Comparison of ENCODE assay signal across 17 cellular contexts in genomic region chr14:91329615-91330014, GRCh38.
A peak's percentile ranks its signal among the peaks of the same experiment; 100 is the strongest.
DNase-seq lines count a peak whose midpoint lies in the region; ATAC-seq and TF ChIP-seq lines count a peak whose summit lies in the region.
"Had no signal": no experiment of that assay in that cellular context is flagged by ENCODE, and none has a peak within 500 bp of the region (broad histone marks: within the 10 kb centered on the region; RNA-seq: fewer than 3 reads in every experiment).

No MANE protein-coding gene starts in this region.

- TF ChIP-seq CTCF in WTC11 (IDR thresholded peaks at IDR 0.05) (no peak), upper lobe of left lung (IDR thresholded peaks at IDR 0.05) (no peak)

- 17 to 49% methylated on average over 1 to 2 of the region's 2 CpGs for WGBS in upper lobe of left lung, 2 donors

- no peak overlapping the region for H3K4me3 ChIP-seq in upper lobe of left lung
- H3K4me3 ChIP-seq: pancreas, skin epidermis, stomach had no signal

- H3K4me1 ChIP-seq in upper lobe of left lung = peaks cover 55 to 69% (median 64%) of the 10 kb centered on the region in 4 donors

- H3K27ac Mint-ChIP-seq in activated naive CD4-positive, alpha-beta T cell treated with anti-CD3 and anti-CD28 coated beads for 36 hours = peak overlapping the region; percentile 77
- H3K27ac Mint-ChIP-seq in WTC11 = peak overlapping the region; percentile 64
- peak overlapping the region; percentile 92 to 100 (median 96) for H3K27ac Mint-ChIP-seq in immature natural killer cell

- intact Hi-C loops in activated naive CD4-positive, alpha-beta T cell treated with anti-CD3 and anti-CD28 coated beads for 36 hours (cut with micrococcal nuclease) = no loop called here

- H3K27me3 Mint-ChIP-seq in activated naive CD4-positive, alpha-beta T cell treated with anti-CD3 and anti-CD28 coated beads for 36 hours (ENCODE audit: low read depth) = no peaks in the 10 kb centered on the region
- H3K27me3 Mint-ChIP-seq in WTC11 (ENCODE audit: low read depth) = no peaks in the 10 kb centered on the region
- peaks cover 2 to 44% (median 35%) of the 10 kb centered on the region in 3 donors for H3K27me3 Mint-ChIP-seq in immature natural killer cell (ENCODE audit: low read depth in 3 of 3)

- H3K4me1 Mint-ChIP-seq in activated naive CD4-positive, alpha-beta T cell treated with anti-CD3 and anti-CD28 coated beads for 36 hours (ENCODE audit: low read depth) = peaks cover 92% of the 10 kb centered on the region
- no peaks in the 10 kb centered on the region; the same call in 1 of the 2 replicates for H3K4me1 Mint-ChIP-seq in WTC11
- peaks cover 90 to 93% of the 10 kb centered on the region in 2 donors for H3K4me1 Mint-ChIP-seq in immature natural killer cell

- no peak for TF ChIP-seq EP300 in upper lobe of left lung (IDR thresholded peaks at IDR 0.05)

- no peak for ATAC-seq in WTC11
- no peak for ATAC-seq in upper lobe of left lung (ENCODE audit: low FRiP score in 2 of 2)
- ATAC-seq in GM21381 (IDR thresholded peaks at IDR 0.05; ENCODE audit: unreplicated experiment) = no peak
- no peak for ATAC-seq in GM19395 (IDR thresholded peaks at IDR 0.05; ENCODE audit: unreplicated experiment)
- ATAC-seq: pancreas had no signal

- no peaks in the 10 kb centered on the region for H3K9me3 Mint-ChIP-seq in activated naive CD4-positive, alpha-beta T cell treated with anti-CD3 and anti-CD28 coated beads for 36 hours
- H3K9me3 Mint-ChIP-seq in WTC11 (no peaks in the 10 kb centered on the region), immature natural killer cell (no peaks in the 10 kb centered on the region)

- H3K36me3 ChIP-seq in upper lobe of left lung = peaks cover 0 to 4% (median under 1%) of the 10 kb centered on the region in 4 donors

- CTCF ChIA-PET in activated naive CD4-positive, alpha-beta T cell treated with anti-CD3 and anti-CD28 coated beads for 36 hours (lab: Charles Lee) = interaction anchor here (1.3 kb wide), 1 partner anchor 38 kb away, joined by 4 read pairs; no protein-coding TSS in a partner anchor
- CTCF ChIA-PET in WTC11 (lab: Charles Lee) = interaction anchor here (3.4 kb wide), 1 partner anchor 25 kb away, joined by 12 read pairs; no protein-coding TSS in a partner anchor

- H3K27ac ChIP-seq in upper lobe of left lung = peak overlapping the region; percentile 0 to 67 (median 46)
- H3K27ac ChIP-seq: pancreas, skin epidermis, stomach had no signal

- H3K4me3 Mint-ChIP-seq in activated naive CD4-positive, alpha-beta T cell treated with anti-CD3 and anti-CD28 coated beads for 36 hours = no peak overlapping the region
- H3K4me3 Mint-ChIP-seq in WTC11 = no peak overlapping the region
- H3K4me3 Mint-ChIP-seq in immature natural killer cell = peak overlapping the region in 2 of 5 donors; percentile 52 to 72

- H3K36me3 Mint-ChIP-seq in activated naive CD4-positive, alpha-beta T cell treated with anti-CD3 and anti-CD28 coated beads for 36 hours (ENCODE audit: low read depth) = peaks cover 21% of the 10 kb centered on the region
- H3K36me3 Mint-ChIP-seq in WTC11 (peaks cover 17% of the 10 kb centered on the region), immature natural killer cell (peaks cover 0 to 41% (median 7%) of the 10 kb centered on the region in 3 donors)

- no peaks in the 10 kb centered on the region for H3K27me3 ChIP-seq in upper lobe of left lung
- H3K27me3 ChIP-seq: pancreas, stomach had no signal

- no peak for DNase-seq in activated naive CD4-positive, alpha-beta T cell treated with anti-CD3 and anti-CD28 coated beads for 36 hours
- no peak for DNase-seq in activated naive CD4-positive, alpha-beta T cell (lab: John Stamatoyannopoulos, UW)
- DNase-seq in WTC11 (ENCODE audit: low spot score) (no peak), immature natural killer cell (no peak), upper lobe of left lung (no peak), NCI-H446 (lab: John Stamatoyannopoulos, UW) (no peak)
- DNase-seq: activated gamma-delta T cell treated with Interleukin-2 at 50 U/mL for 16 hours, GOT3, Karpas-422, mesendoderm, NCI-H526, pancreas, stomach, SW 1271 had no signal

- POLR2A ChIA-PET in WTC11 (lab: Charles Lee) = no interaction called here

- H3K9me3 ChIP-seq in upper lobe of left lung = no peaks in the 10 kb centered on the region
- H3K9me3 ChIP-seq: pancreas, stomach had no signal

- TF ChIP-seq POLR2A in upper lobe of left lung (IDR thresholded peaks at IDR 0.05) = no peak

TF ChIP-seq in WTC11, 78 proteins besides CTCF, POLR2A, EP300 and RAD21:
- TF ChIP-seq, protein P1, sequence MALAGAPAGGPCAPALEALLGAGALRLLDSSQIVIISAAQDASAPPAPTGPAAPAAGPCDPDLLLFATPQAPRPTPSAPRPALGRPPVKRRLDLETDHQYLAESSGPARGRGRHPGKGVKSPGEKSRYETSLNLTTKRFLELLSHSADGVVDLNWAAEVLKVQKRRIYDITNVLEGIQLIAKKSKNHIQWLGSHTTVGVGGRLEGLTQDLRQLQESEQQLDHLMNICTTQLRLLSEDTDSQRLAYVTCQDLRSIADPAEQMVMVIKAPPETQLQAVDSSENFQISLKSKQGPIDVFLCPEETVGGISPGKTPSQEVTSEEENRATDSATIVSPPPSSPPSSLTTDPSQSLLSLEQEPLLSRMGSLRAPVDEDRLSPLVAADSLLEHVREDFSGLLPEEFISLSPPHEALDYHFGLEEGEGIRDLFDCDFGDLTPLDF (CRISPR knock-in tag; IDR thresholded peaks at IDR 0.05) = no peak
- TF ChIP-seq NR3C1 (CRISPR knock-in tag; conservative IDR thresholded peaks at IDR 0.05; ENCODE audit: low read depth) (no peak), MYBL2 (CRISPR knock-in tag; IDR thresholded peaks at IDR 0.05) (no peak)
- TF ChIP-seq, protein P2, sequence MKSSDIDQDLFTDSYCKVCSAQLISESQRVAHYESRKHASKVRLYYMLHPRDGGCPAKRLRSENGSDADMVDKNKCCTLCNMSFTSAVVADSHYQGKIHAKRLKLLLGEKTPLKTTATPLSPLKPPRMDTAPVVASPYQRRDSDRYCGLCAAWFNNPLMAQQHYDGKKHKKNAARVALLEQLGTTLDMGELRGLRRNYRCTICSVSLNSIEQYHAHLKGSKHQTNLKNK (CRISPR knock-in tag; IDR thresholded peaks at IDR 0.05) = no peak
- TF ChIP-seq, protein P3, sequence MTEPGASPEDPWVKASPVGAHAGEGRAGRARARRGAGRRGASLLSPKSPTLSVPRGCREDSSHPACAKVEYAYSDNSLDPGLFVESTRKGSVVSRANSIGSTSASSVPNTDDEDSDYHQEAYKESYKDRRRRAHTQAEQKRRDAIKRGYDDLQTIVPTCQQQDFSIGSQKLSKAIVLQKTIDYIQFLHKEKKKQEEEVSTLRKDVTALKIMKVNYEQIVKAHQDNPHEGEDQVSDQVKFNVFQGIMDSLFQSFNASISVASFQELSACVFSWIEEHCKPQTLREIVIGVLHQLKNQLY (CRISPR knock-in tag; IDR thresholded peaks at IDR 0.05) = no peak
TF ChIP-seq in WTC11: peak in this region for 0.
